Comparison of ENCODE assay signal across 10 cellular contexts in the genomic region with DNA sequence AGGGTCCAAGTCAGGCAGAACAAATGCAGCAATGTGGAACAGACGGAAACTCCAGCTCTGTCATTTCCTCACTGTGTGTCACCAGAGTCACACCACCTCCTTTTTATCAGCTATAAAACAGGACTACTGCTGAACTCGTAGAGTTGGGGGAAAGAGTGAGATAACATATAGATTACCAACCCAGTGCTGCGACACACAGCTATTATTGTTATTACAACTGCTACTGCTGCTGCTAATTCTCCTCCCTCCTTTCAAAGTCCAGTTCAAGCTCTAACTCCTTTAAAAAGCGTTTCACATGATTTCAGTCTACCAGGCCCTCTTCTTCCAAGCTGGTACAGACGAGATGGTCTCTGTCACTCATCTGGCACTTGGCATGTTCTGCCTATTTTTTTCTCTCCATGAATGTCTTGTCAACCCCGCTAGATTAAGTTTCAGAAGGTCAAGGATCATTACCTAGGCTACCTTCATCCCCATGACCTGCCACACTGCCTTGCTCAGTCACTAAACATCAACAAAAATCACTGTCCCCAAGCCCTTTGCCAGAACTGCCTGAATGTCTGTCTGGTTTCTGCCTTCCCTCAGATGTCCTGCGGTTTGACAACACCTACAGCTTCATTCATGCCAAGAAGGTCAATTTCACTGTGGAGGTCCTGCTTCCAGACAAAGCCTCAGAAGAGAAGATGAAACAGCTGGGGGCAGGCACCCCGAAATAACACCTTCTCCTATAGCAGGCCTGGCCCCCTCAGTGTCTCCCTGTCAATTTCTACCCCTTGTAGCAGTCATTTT. TPM values are rescaled to one million over a fixed set of nuclear protein-coding genes. Genes with fewer than 3 reads are reported as not detected.
A peak's percentile ranks its signal among the peaks of the same experiment; 100 is the strongest.
DNase-seq lines count a peak whose midpoint lies in the region; ATAC-seq and TF ChIP-seq lines count a peak whose summit lies in the region.
"Had no signal": no experiment of that assay in that cellular context is flagged by ENCODE, and none has a peak within 500 bp of the region (broad histone marks: within the 10 kb centered on the region; RNA-seq: fewer than 3 reads in every experiment).

No MANE protein-coding gene starts in this region.

- no peak overlapping the region for H3K4me3 ChIP-seq in SK-N-MC
- H3K4me3 ChIP-seq in MG63 = no peak overlapping the region

- no peaks in the 10 kb centered on the region for H3K27me3 Mint-ChIP-seq in progenitor cell of endocrine pancreas

- H3K9me3 ChIP-seq in SK-N-MC (ENCODE audit: low read depth, low read length) (no peaks in the 10 kb centered on the region), MG63 (no peaks in the 10 kb centered on the region)

- peak overlapping the region; percentile 85 for H3K4me3 Mint-ChIP-seq in progenitor cell of endocrine pancreas (ENCODE audit: low read depth)

- H3K27ac ChIP-seq in SK-N-MC = no peak overlapping the region

- no peak for TF ChIP-seq CTCF in progenitor cell of endocrine pancreas (IDR thresholded peaks at IDR 0.05; ENCODE audit: unreplicated experiment)

- peaks cover 2% of the 10 kb centered on the region for H3K36me3 Mint-ChIP-seq in progenitor cell of endocrine pancreas (ENCODE audit: insufficient read depth)

- no peaks in the 10 kb centered on the region for H3K27me3 ChIP-seq in MG63

- H3K36me3 ChIP-seq in SK-N-MC (ENCODE audit: insufficient read depth, low read length) = no peaks in the 10 kb centered on the region
- H3K36me3 ChIP-seq in MG63 = peaks cover 32% of the 10 kb centered on the region

- no peak for ATAC-seq in GM19463 (IDR thresholded peaks at IDR 0.05; ENCODE audit: unreplicated experiment)
- ATAC-seq in GM18517 (IDR thresholded peaks at IDR 0.05; ENCODE audit: unreplicated experiment) = no peak

- peak; percentile 98 for TF ChIP-seq POLR2A in erythroblast (IDR thresholded peaks at IDR 0.05; ENCODE audit: low read length)

- peak; percentile 24 for DNase-seq in EH (ENCODE audit: low read depth)
- no peak for DNase-seq in SK-N-MC (ENCODE audit: low read depth, low spot score)
- DNase-seq in erythroblast (lab: John Stamatoyannopoulos, UW) = peak; percentile 91 to 95
- no peak for DNase-seq in progenitor cell of endocrine pancreas (ENCODE audit: low spot score, unreplicated experiment)
- DNase-seq in MG63 = no peak
- no peak for DNase-seq in NCI-H146 (lab: John Stamatoyannopoulos, UW)
- DNase-seq: NCI-H748 treated with DMSO at 0.1 percent for 48 hours had no signal

- H3K9me3 Mint-ChIP-seq in progenitor cell of endocrine pancreas (ENCODE audit: low read depth) = no peaks in the 10 kb centered on the region

- H3K9ac ChIP-seq in SK-N-MC (ENCODE audit: insufficient read length) = peak overlapping the region; percentile 97

- H3K4me1 Mint-ChIP-seq in progenitor cell of endocrine pancreas (ENCODE audit: low read depth) = peaks cover 61% of the 10 kb centered on the region

- H3K27ac Mint-ChIP-seq in progenitor cell of endocrine pancreas = peak overlapping the region; percentile 97

RNA-seq across cellular contexts. Expression of a gene that starts 3.7 kb away (rescaled TPM):
- 12.6 and 16.6 TPM in 2 replicates for total RNA-seq in progenitor cell of endocrine pancreas
- 25.3 and 35.5 TPM in 2 replicates for total RNA-seq in MG63 (2014; rRNA removed; shearing (Covaris generic); ENCODE audit: low replicate concordance)

RNA-seq across cellular contexts. Expression of a gene that starts 25.1 kb away (rescaled TPM):
- 13.2 and 13.7 TPM in 2 replicates for total RNA-seq in progenitor cell of endocrine pancreas
- 16.3 and 30.2 TPM in 2 replicates for total RNA-seq in MG63 (2014; rRNA removed; shearing (Covaris generic); ENCODE audit: low replicate concordance)

RNA-seq across cellular contexts. Expression of a gene that starts 34.7 kb away (rescaled TPM):
- total RNA-seq in progenitor cell of endocrine pancreas = 32.5 and 35.8 TPM in 2 replicates
- 26.9 and 29.6 TPM in 2 replicates for total RNA-seq in MG63 (2014; rRNA removed; shearing (Covaris generic); ENCODE audit: low replicate concordance)

RNA-seq across cellular contexts. Expression of a gene that starts 49.9 kb away (rescaled TPM):
- total RNA-seq in progenitor cell of endocrine pancreas = not detected in 2 replicates
- not detected in 2 replicates for total RNA-seq in MG63 (2014; rRNA removed; shearing (Covaris generic); ENCODE audit: low replicate concordance)
- total RNA-seq: glomerular endothelial cell had no signal

Comparison
In these comparisons a context has a peak if more than half of its experiments do, and no peak if none do; other contexts are left out.
1. DNase-seq: peak in EH (single experiment) and erythroblast (2 of 2); none in SK-N-MC (single experiment), progenitor cell of endocrine pancreas (single experiment), MG63 (single experiment) and NCI-H146 (single experiment).